ENCODE assay signal across 8 cellular contexts in the genomic region with DNA sequence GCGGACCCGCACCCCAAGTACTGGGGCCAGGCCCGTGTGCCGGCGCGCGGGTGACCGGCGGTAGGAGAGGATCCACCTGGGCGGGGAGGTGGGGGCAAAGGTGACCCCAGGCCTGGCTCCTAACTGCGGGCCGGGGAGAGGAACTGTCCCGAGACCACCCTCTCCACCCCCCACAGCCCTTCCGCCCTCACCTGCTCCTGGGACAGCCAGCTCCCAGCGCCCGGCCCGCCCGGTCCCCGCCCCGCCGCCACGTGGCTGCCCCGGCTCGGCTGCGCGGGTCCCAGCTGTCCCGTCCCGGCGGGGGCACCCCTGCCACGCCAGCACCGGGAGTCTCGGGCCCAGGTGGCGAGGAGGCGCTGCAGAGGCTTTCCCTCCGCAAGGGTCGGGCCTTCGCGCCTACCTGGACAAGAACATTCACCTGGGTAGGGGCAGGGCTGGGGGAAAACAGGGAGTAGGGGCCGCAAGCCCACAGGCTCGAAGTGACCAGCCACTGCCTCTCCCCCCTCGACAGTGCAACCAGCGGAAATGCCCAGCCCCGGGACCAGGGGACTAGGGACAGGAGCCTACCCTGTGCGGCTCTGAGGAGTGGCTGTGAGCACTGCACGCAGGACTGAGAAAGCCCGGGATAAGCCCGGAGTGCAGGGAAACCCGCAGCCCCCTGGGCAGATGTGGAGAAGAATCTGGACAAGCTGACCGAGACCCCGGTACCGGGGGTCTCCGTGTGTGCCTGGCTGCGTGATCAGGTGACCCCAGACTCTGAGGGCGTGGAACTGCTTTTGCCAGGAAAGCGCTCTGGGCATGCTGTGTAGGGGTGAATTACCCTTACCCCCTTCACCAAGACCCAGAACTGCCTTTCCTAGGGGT. TPM values are rescaled to one million over a fixed set of nuclear protein-coding genes. Genes with fewer than 3 reads are reported as not detected.
DNase-seq lines count a peak whose midpoint lies in the region; ATAC-seq and TF ChIP-seq lines count a peak whose summit lies in the region.

A gene with protein sequence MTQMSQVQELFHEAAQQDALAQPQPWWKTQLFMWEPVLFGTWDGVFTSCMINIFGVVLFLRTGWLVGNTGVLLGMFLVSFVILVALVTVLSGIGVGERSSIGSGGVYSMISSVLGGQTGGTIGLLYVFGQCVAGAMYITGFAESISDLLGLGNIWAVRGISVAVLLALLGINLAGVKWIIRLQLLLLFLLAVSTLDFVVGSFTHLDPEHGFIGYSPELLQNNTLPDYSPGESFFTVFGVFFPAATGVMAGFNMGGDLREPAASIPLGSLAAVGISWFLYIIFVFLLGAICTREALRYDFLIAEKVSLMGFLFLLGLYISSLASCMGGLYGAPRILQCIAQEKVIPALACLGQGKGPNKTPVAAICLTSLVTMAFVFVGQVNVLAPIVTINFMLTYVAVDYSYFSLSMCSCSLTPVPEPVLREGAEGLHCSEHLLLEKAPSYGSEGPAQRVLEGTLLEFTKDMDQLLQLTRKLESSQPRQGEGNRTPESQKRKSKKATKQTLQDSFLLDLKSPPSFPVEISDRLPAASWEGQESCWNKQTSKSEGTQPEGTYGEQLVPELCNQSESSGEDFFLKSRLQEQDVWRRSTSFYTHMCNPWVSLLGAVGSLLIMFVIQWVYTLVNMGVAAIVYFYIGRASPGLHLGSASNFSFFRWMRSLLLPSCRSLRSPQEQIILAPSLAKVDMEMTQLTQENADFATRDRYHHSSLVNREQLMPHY (minus strand): TSS at position 240 of the 864 bp plus-strand sequence. CDS start 1,399 bp downstream, outside the sequence.

- peak within 1 kb of the TSS; percentile 43 for H3K27ac Mint-ChIP-seq in Calu3 (ENCODE audit: unreplicated experiment)

- TF ChIP-seq CTCF in Calu3 (IDR thresholded peaks at IDR 0.05; ENCODE audit: unreplicated experiment): no peak
- no peak for TF ChIP-seq CTCF in fibroblast of mammary gland (conservative IDR thresholded peaks at IDR 0.05; ENCODE audit: control insufficient read depth, insufficient read depth, low read depth, low read length)
- no peak for TF ChIP-seq CTCF in omental fat pad (IDR thresholded peaks at IDR 0.05)

- no TSS peak for BruUV-seq in Calu3 (replicated peaks; lab: Mats Ljungman, UMichigan)

- peaks cover 38% of the 10 kb centered on the region for H3K4me1 Mint-ChIP-seq in Calu3 (ENCODE audit: low read depth, unreplicated experiment)

- CTCF ChIA-PET in Calu3 (lab: Charles Lee): no interaction called here

- ATAC-seq in omental fat pad (ENCODE audit: low FRiP score): peak; percentile 47
- no peak for ATAC-seq in HG02798 (IDR thresholded peaks at IDR 0.05; ENCODE audit: poor library complexity, unreplicated experiment)
- no peak for ATAC-seq in GM19395 (IDR thresholded peaks at IDR 0.05; ENCODE audit: unreplicated experiment)

- DNase-seq in Calu3 (peak; percentile 64), M059J (ENCODE audit: low read depth) (peak; percentile 8), fibroblast of mammary gland (ENCODE audit: low read depth) (no peak), omental fat pad (ENCODE audit: low spot score) (no peak), posterior vena cava (ENCODE audit: low spot score) (no peak), NOMO-1 treated with dmso at 0.1 percent for 144 hours (lab: John Stamatoyannopoulos, UW; ENCODE audit: unreplicated experiment) (no peak)

- H3K4me3 ChIP-seq in fibroblast of mammary gland (ENCODE audit: control insufficient read depth, low read depth, low read length): peak within 1 kb of the TSS; percentile 34

- H3K4me3 Mint-ChIP-seq in Calu3 (ENCODE audit: low read depth, unreplicated experiment): peak within 1 kb of the TSS; percentile 74

- intact Hi-C loops in Calu3 (cut with micrococcal nuclease; ENCODE audit: unreplicated experiment) (no loop called here), posterior vena cava (cut with DNase I) (no loop called here)

- H3K36me3 Mint-ChIP-seq in Calu3 (ENCODE audit: insufficient read depth, unreplicated experiment): peaks cover 19% of the 10 kb centered on the region

- no peaks in the 10 kb centered on the region for H3K27me3 Mint-ChIP-seq in Calu3 (ENCODE audit: unreplicated experiment)

- no peaks in the 10 kb centered on the region for H3K9me3 Mint-ChIP-seq in Calu3 (ENCODE audit: low read depth, unreplicated experiment)

RNA-seq across cellular contexts. Expression of the gene that starts here (rescaled TPM):
- total RNA-seq in Calu3 (2022) (15.5 and 16.8 TPM in 2 replicates), omental fat pad (10 to 100 TPM in 1 of 4 donors, 1 to 10 TPM in 2, not detected in 1; 2.6 to 65.3 (median 8.7) TPM), posterior vena cava (under 1 TPM; 0.67 to 0.69 TPM)
- total RNA-seq in M059J (2014; rRNA removed; shearing (Covaris generic)): 44.5 and 57.6 TPM in 2 replicates

Comparison
In these comparisons a context has a peak if more than half of its experiments do, and no peak if none do; other contexts are left out.
1. DNase-seq: peak in Calu3 (single experiment) and M059J (single experiment); none in fibroblast of mammary gland (single experiment), omental fat pad (single experiment), posterior vena cava (single experiment) and NOMO-1 treated with dmso at 0.1 percent for 144 hours (single experiment).